In genomic region chr20:49219091-49219923, GRCh38 we compare ENCODE assay signal across 8 cellular contexts. TPM values are rescaled to one million over a fixed set of nuclear protein-coding genes. Genes with fewer than 3 reads are reported as not detected.
A peak's percentile ranks its signal among the peaks of the same experiment; 100 is the strongest.
DNase-seq lines count a peak whose midpoint lies in the region; ATAC-seq and TF ChIP-seq lines count a peak whose summit lies in the region.

TSS of gene DDX27 (plus strand) at chr20:49219416. CDS start at chr20:49219449, 33 bp downstream.

- DNase-seq in DMS53 (lab: John Stamatoyannopoulos, UW): peak; percentile 99
- peak; percentile 97 to 99 (median 97) for DNase-seq in Peyer's patch
- peak; percentile 98 to 99 for DNase-seq in activated T-cell treated with anti-CD3 and anti-CD28 coated beads, Interleukin-2, amount 50 U/mL, for 48 hours
- DNase-seq in stimulated activated CD8-positive, alpha-beta memory T cell treated with anti-CD3 and anti-CD28 coated beads, Interleukin-7, amount 100 ng/mL, for 24 hours (ENCODE audit: low read depth): peak; percentile 93

- H3K27ac ChIP-seq in KMS-11 (peak within 1 kb of the TSS; percentile 49), Peyer's patch (peak within 1 kb of the TSS; percentile 85 to 95 (median 92)), muscle layer of colon (ENCODE audit: low read depth, low read length) (peak within 1 kb of the TSS; percentile 71)

- H3K9ac ChIP-seq in KMS-11 (peak within 1 kb of the TSS; percentile 66; the same call in 1 of the 2 replicates), muscle layer of colon (ENCODE audit: low read length) (peak within 1 kb of the TSS; percentile 83)

- peaks cover 23% of the 10 kb centered on the region for H3K4me1 ChIP-seq in KMS-11 (ENCODE audit: low read depth, poor library complexity, severe bottlenecking)
- peaks cover 0 to 7% (median 3%) of the 10 kb centered on the region in 4 donors for H3K4me1 ChIP-seq in Peyer's patch
- peaks cover 5% of the 10 kb centered on the region for H3K4me1 ChIP-seq in muscle layer of colon (ENCODE audit: insufficient read depth, low read length)

- H4K20me1 ChIP-seq in KMS-11 (ENCODE audit: insufficient read depth): no peaks in the 10 kb centered on the region

- peak within 1 kb of the TSS; percentile 79 for H2AFZ ChIP-seq in KMS-11 (ENCODE audit: low read depth)

- H3K36me3 ChIP-seq in KMS-11 (ENCODE audit: insufficient read depth) (peaks cover 8% of the 10 kb centered on the region; the same call in 1 of the 2 replicates), Peyer's patch (peaks cover 0 to 30% (median 0%) of the 10 kb centered on the region in 3 donors), muscle layer of colon (ENCODE audit: insufficient read depth, low read length) (peaks cover 23% of the 10 kb centered on the region)

- H3K79me2 ChIP-seq in KMS-11 (ENCODE audit: insufficient read depth, low read depth): peaks cover 26% of the 10 kb centered on the region

- H3K27me3 ChIP-seq in KMS-11 (ENCODE audit: insufficient read depth, low read depth) (no peaks in the 10 kb centered on the region), Peyer's patch (no peaks in the 10 kb centered on the region), muscle layer of colon (ENCODE audit: control insufficient read depth in 1 of 2, insufficient read depth in 2 of 2, low read length in 2 of 2) (no peaks in the 10 kb centered on the region)

- H3K4me3 ChIP-seq in KMS-11 (IDR thresholded peaks at IDR 0.05; ENCODE audit: insufficient read depth, low read depth, low read length): no peak within 1 kb of the TSS
- peak within 1 kb of the TSS; percentile 63 to 89 (median 72) for H3K4me3 ChIP-seq in Peyer's patch
- H3K4me3 ChIP-seq in muscle layer of colon (ENCODE audit: low read depth in 1 of 2, low read length in 2 of 2): peak within 1 kb of the TSS; percentile 87 to 88

- TF ChIP-seq CTCF in KMS-11 (conservative IDR thresholded peaks at IDR 0.05; ENCODE audit: low read depth, low read length): no peak
- TF ChIP-seq CTCF in Peyer's patch (IDR thresholded peaks at IDR 0.05): no peak

- peak within 1 kb of the TSS; percentile 71 for H3K4me2 ChIP-seq in KMS-11

- peak; percentile 70 to 83 for TF ChIP-seq POLR2A in Peyer's patch (IDR thresholded peaks at IDR 0.05)

- H3K9me3 ChIP-seq in Peyer's patch (no peaks in the 10 kb centered on the region), muscle layer of colon (ENCODE audit: low read length) (no peaks in the 10 kb centered on the region)

- ATAC-seq in GM21723 (IDR thresholded peaks at IDR 0.05; ENCODE audit: unreplicated experiment): peak; percentile 86
- peak; percentile 96 for ATAC-seq in esophagus mucosa

RNA-seq across cellular contexts. Expression of gene DDX27, which starts in this region (rescaled TPM):
- total RNA-seq in Peyer's patch (10 to 100 TPM; 23.1 to 81.7 (median 39.2) TPM), esophagus mucosa (24.7 TPM)
